4 cellular contexts compared by ENCODE assay signal in the genomic region with DNA sequence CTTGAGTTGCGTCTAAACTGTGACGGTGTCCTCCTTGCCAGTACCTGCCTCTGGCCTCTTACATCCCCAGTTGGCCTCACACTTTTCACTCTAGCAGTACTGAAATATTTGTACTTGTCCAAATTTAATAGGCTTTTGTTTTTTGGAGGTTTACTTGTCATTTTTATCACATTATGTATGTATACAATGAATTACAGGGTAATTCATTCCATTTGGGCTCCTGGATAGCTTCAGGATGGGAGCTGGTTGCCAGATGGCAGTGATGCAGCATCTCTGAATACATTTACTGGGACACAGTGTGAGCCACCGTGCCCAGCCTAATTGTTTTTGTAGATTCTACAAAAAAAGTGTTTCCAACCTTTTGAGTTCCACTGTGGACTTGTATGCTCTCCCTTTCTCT.
A peak's percentile ranks its signal among the peaks of the same experiment; 100 is the strongest.
TF ChIP-seq lines count a peak whose summit lies in the region.

No MANE protein-coding gene starts in this region.

TF ChIP-seq in GM23338, 12 proteins besides CTCF, POLR2A, EP300 and RAD21:
- TF ChIP-seq STAT1 (IDR thresholded peaks at IDR 0.05; ENCODE audit: unreplicated experiment), result no peak
- TF ChIP-seq EZH2phosphoT487 (IDR thresholded peaks at IDR 0.05; ENCODE audit: unreplicated experiment), result peak; percentile 64

TF ChIP-seq in SK-N-SH treated with all-trans-retinoic acid at 6 μM for 48 hours, 23 proteins besides CTCF, POLR2A, EP300 and RAD21:
- TF ChIP-seq OSR1 (CRISPR knock-in tag; IDR thresholded peaks at IDR 0.05) (no peak), RARB (CRISPR knock-in tag; IDR thresholded peaks at IDR 0.05) (no peak), PPARA (CRISPR knock-in tag; IDR thresholded peaks at IDR 0.05; ENCODE audit: borderline replicate concordance) (no peak), ZC3H10 (CRISPR knock-in tag; IDR thresholded peaks at IDR 0.05) (no peak), TCF4 (CRISPR knock-in tag; IDR thresholded peaks at IDR 0.05; ENCODE audit: borderline replicate concordance) (peak; percentile 79), GLIS3 (CRISPR knock-in tag; IDR thresholded peaks at IDR 0.05) (no peak), TOX (CRISPR knock-in tag; IDR thresholded peaks at IDR 0.05; ENCODE audit: borderline replicate concordance) (no peak)
- TF ChIP-seq, protein P1, sequence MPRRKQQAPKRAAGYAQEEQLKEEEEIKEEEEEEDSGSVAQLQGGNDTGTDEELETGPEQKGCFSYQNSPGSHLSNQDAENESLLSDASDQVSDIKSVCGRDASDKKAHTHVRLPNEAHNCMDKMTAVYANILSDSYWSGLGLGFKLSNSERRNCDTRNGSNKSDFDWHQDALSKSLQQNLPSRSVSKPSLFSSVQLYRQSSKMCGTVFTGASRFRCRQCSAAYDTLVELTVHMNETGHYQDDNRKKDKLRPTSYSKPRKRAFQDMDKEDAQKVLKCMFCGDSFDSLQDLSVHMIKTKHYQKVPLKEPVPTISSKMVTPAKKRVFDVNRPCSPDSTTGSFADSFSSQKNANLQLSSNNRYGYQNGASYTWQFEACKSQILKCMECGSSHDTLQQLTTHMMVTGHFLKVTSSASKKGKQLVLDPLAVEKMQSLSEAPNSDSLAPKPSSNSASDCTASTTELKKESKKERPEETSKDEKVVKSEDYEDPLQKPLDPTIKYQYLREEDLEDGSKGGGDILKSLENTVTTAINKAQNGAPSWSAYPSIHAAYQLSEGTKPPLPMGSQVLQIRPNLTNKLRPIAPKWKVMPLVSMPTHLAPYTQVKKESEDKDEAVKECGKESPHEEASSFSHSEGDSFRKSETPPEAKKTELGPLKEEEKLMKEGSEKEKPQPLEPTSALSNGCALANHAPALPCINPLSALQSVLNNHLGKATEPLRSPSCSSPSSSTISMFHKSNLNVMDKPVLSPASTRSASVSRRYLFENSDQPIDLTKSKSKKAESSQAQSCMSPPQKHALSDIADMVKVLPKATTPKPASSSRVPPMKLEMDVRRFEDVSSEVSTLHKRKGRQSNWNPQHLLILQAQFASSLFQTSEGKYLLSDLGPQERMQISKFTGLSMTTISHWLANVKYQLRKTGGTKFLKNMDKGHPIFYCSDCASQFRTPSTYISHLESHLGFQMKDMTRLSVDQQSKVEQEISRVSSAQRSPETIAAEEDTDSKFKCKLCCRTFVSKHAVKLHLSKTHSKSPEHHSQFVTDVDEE (CRISPR knock-in tag; IDR thresholded peaks at IDR 0.05), result 0 out of 2 replicates have a peak, but pooled peaks have one; percentile 26

TF ChIP-seq in endothelial cell of umbilical vein, 7 proteins besides CTCF, POLR2A, EP300 and RAD21:
- TF ChIP-seq GATA2 (IDR thresholded peaks at IDR 0.05; ENCODE audit: insufficient read depth, insufficient read length, low read depth, low read length) (no peak), MYC (IDR thresholded peaks at IDR 0.05; ENCODE audit: low read depth, low read length) (no peak), FOS (IDR thresholded peaks at IDR 0.05; ENCODE audit: borderline replicate concordance, insufficient read depth, low read length) (no peak), JUN (IDR thresholded peaks at IDR 0.05; ENCODE audit: borderline replicate concordance, insufficient read depth, insufficient read length, low read depth) (no peak), POLR2AphosphoS5 (IDR thresholded peaks at IDR 0.05; ENCODE audit: insufficient read depth, low read depth, low read length) (no peak), EZH2 (IDR thresholded peaks at IDR 0.05; ENCODE audit: borderline replicate concordance, low read depth, low read length, severe bottlenecking) (no peak)
- TF ChIP-seq, protein P2, sequence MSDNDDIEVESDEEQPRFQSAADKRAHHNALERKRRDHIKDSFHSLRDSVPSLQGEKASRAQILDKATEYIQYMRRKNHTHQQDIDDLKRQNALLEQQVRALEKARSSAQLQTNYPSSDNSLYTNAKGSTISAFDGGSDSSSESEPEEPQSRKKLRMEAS (IDR thresholded peaks at IDR 0.05; ENCODE audit: insufficient read depth, insufficient read length), result no peak

TF ChIP-seq in HEK293T, 16 proteins besides CTCF, POLR2A, EP300 and RAD21:
- TF ChIP-seq L3MBTL2 (conservative IDR thresholded peaks at IDR 0.05), result no peak
- TF ChIP-seq ARNT (IDR thresholded peaks at IDR 0.05), result no peak
- TF ChIP-seq ELF4 (IDR thresholded peaks at IDR 0.05), result no peak
- TF ChIP-seq, protein P3, sequence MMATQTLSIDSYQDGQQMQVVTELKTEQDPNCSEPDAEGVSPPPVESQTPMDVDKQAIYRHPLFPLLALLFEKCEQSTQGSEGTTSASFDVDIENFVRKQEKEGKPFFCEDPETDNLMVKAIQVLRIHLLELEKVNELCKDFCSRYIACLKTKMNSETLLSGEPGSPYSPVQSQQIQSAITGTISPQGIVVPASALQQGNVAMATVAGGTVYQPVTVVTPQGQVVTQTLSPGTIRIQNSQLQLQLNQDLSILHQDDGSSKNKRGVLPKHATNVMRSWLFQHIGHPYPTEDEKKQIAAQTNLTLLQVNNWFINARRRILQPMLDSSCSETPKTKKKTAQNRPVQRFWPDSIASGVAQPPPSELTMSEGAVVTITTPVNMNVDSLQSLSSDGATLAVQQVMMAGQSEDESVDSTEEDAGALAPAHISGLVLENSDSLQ (IDR thresholded peaks at IDR 0.05), result no peak
- TF ChIP-seq SUZ12 (IDR thresholded peaks at IDR 0.05), result no peak
- TF ChIP-seq CTBP1 (IDR thresholded peaks at IDR 0.05; ENCODE audit: borderline replicate concordance), result no peak
- TF ChIP-seq FOXA1 (IDR thresholded peaks at IDR 0.05), result no peak
- TF ChIP-seq NFRKB (IDR thresholded peaks at IDR 0.05), result no peak
